Comparison of ENCODE assay signal across 31 cellular contexts in the genomic region with DNA sequence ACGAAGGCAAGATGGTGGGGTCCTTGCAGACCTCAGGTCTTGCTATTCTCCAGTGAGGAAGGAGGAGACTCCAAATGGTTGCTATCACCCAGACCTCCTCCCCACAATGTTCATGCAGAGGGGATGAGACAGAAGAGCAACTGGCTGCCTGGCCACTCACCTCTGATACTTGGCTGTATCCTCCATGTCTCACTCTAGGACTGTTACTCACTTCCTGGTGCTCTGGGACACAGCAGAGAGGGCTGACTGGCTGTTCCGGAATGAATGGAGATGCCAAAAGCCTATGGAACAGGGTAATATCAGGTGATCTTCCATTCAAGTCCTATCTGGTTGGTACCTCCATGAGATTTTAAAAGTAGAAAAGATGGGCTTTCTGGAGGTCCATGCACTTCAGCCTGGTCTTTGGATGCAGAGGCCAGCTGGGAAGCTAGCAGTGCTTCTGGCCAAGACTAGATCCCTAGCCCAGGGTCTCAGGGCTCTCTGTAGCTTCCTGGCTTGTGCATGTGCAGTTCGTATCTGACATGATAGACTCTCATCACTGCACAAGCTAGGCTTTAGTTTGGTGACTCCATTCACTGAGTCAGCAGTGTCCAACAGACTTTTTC. TPM values are rescaled to one million over a fixed set of nuclear protein-coding genes. Genes with fewer than 3 reads are reported as not detected.
DNase-seq lines count a peak whose midpoint lies in the region; FAIRE-seq and TF ChIP-seq lines count a peak whose summit lies in the region.
"Had no signal": no experiment of that assay in that cellular context is flagged by ENCODE, and none has a peak within 500 bp of the region (broad histone marks: within the 10 kb centered on the region; RNA-seq: fewer than 3 reads in every experiment).

No MANE protein-coding gene starts in this region.

- no peak overlapping the region for H2BK12ac ChIP-seq in neuronal stem cell (ENCODE audit: low read length)

- no peak overlapping the region for H3K4me3 Mint-ChIP-seq in HFFc6
- H3K4me3 Mint-ChIP-seq in CD8-positive, alpha-beta memory T cell, result no peak overlapping the region
- H3K4me3 Mint-ChIP-seq: activated CD4-positive, alpha-beta memory T cell treated with anti-CD3 and anti-CD28 coated beads for 36 hours; activated naive CD8-positive, alpha-beta T cell treated with anti-CD3 and anti-CD28 coated beads, Interleukin-2, amount 50 U/mL, for 24 hours; activated T-cell treated with anti-CD3 and anti-CD28 coated beads, Interleukin-2, amount 50 U/mL, for 72 hours; GM23338; mesothelial cell of epicardium; naive B cell had no signal

- H3K4me1 ChIP-seq in CD8-positive, alpha-beta memory T cell (ENCODE audit: insufficient read depth, low read length), result no peaks in the 10 kb centered on the region
- no peaks in the 10 kb centered on the region for H3K4me1 ChIP-seq in neuronal stem cell (ENCODE audit: control insufficient read depth in 2 of 2, insufficient read depth in 1 of 2, low read depth in 1 of 2, low read length in 2 of 2)
- H3K4me1 ChIP-seq: psoas muscle, thyroid gland had no signal

- no peaks in the 10 kb centered on the region for H3K9me3 ChIP-seq in CD8-positive, alpha-beta memory T cell (ENCODE audit: low read length)
- H3K9me3 ChIP-seq in neuronal stem cell (replicated peaks in 1 of 2; ENCODE audit: control insufficient read depth in 2 of 2, insufficient read depth in 1 of 2, low read depth in 1 of 2, low read length in 2 of 2), result no peaks in the 10 kb centered on the region
- H3K9me3 ChIP-seq: psoas muscle, thyroid gland had no signal

- H3K4me1 Mint-ChIP-seq in HFFc6 (ENCODE audit: low read depth), result peaks cover 12% of the 10 kb centered on the region
- no peaks in the 10 kb centered on the region for H3K4me1 Mint-ChIP-seq in CD8-positive, alpha-beta memory T cell
- H3K4me1 Mint-ChIP-seq: activated naive CD8-positive, alpha-beta T cell treated with anti-CD3 and anti-CD28 coated beads, Interleukin-2, amount 50 U/mL, for 24 hours; GM23338; mesothelial cell of epicardium had no signal

- H3K36me3 Mint-ChIP-seq in HFFc6 (ENCODE audit: low read depth), result no peaks in the 10 kb centered on the region
- H3K36me3 Mint-ChIP-seq in CD8-positive, alpha-beta memory T cell, result no peaks in the 10 kb centered on the region
- H3K36me3 Mint-ChIP-seq: activated CD4-positive, alpha-beta memory T cell treated with anti-CD3 and anti-CD28 coated beads for 36 hours; mesothelial cell of epicardium; naive B cell had no signal

- H3K9me3 Mint-ChIP-seq in HFFc6, result no peaks in the 10 kb centered on the region
- H3K9me3 Mint-ChIP-seq in CD8-positive, alpha-beta memory T cell, result peaks cover 0 to 4% (median 2%) of the 10 kb centered on the region in 5 donors
- H3K9me3 Mint-ChIP-seq: activated naive CD8-positive, alpha-beta T cell treated with anti-CD3 and anti-CD28 coated beads, Interleukin-2, amount 50 U/mL, for 24 hours; mesothelial cell of epicardium had no signal

- H3K4me3 ChIP-seq in bronchial epithelial cell (ENCODE audit: low read depth, low read length) (no peak overlapping the region), neuronal stem cell (ENCODE audit: low read length in 2 of 2) (no peak overlapping the region)
- no peak overlapping the region for H3K4me3 ChIP-seq in CD8-positive, alpha-beta memory T cell (ENCODE audit: low read length)
- H3K4me3 ChIP-seq: GM23338, PC-9, psoas muscle, thyroid gland had no signal

- H3K14ac ChIP-seq in neuronal stem cell (ENCODE audit: low read length), result no peak overlapping the region

- peaks cover 2% of the 10 kb centered on the region for H3K27me3 Mint-ChIP-seq in HFFc6 (ENCODE audit: insufficient read depth)
- peaks cover 0 to 14% of the 10 kb centered on the region in 2 donors for H3K27me3 Mint-ChIP-seq in CD8-positive, alpha-beta memory T cell

- no peak overlapping the region for H3K4ac ChIP-seq in neuronal stem cell (ENCODE audit: low read length)

- H4K91ac ChIP-seq in neuronal stem cell (ENCODE audit: low read depth, low read length, poor library complexity), result no peak overlapping the region

- POLR2A ChIA-PET in CD8-positive, alpha-beta memory T cell (lab: Charles Lee), result no interaction called here

- TF ChIP-seq CTCF in HFFc6 (IDR thresholded peaks at IDR 0.05) (no peak), bronchial epithelial cell (IDR thresholded peaks at IDR 0.05; ENCODE audit: insufficient read depth, low read length, severe bottlenecking) (no peak)

- FAIRE-seq in bronchial epithelial cell (lab: Jason Lieb, UNC), result no peak
- FAIRE-seq: GM19239, HTR-8/SVneo, islet of Langerhans had no signal

- H3K27me3 ChIP-seq in bronchial epithelial cell (ENCODE audit: control insufficient read depth, insufficient read depth, low read length), result no peaks in the 10 kb centered on the region
- no peaks in the 10 kb centered on the region for H3K27me3 ChIP-seq in CD8-positive, alpha-beta memory T cell (ENCODE audit: insufficient read depth, low read length, poor library complexity, severe bottlenecking)
- H3K27me3 ChIP-seq in neuronal stem cell (ENCODE audit: control insufficient read depth in 3 of 3, insufficient read depth in 3 of 3, low read depth in 1 of 3, low read length in 3 of 3), result no peaks in the 10 kb centered on the region
- H3K27me3 ChIP-seq: thyroid gland had no signal

- H3K27ac Mint-ChIP-seq in HFFc6, result no peak overlapping the region
- H3K27ac Mint-ChIP-seq in CD8-positive, alpha-beta memory T cell, result no peak overlapping the region
- H3K27ac Mint-ChIP-seq: activated CD4-positive, alpha-beta memory T cell treated with anti-CD3 and anti-CD28 coated beads for 36 hours; activated naive CD8-positive, alpha-beta T cell treated with anti-CD3 and anti-CD28 coated beads, Interleukin-2, amount 50 U/mL, for 24 hours; activated T-cell treated with anti-CD3 and anti-CD28 coated beads, Interleukin-2, amount 50 U/mL, for 72 hours; GM23338; mesothelial cell of epicardium; naive B cell had no signal

- H3K36me3 ChIP-seq in bronchial epithelial cell (ENCODE audit: control insufficient read depth, insufficient read depth, low read length), result no peaks in the 10 kb centered on the region
- no peaks in the 10 kb centered on the region for H3K36me3 ChIP-seq in CD8-positive, alpha-beta memory T cell (ENCODE audit: insufficient read depth, low read length)
- no peaks in the 10 kb centered on the region for H3K36me3 ChIP-seq in neuronal stem cell (replicated peaks in 1 of 2; ENCODE audit: control insufficient read depth in 2 of 2, insufficient read depth in 2 of 2, low read length in 2 of 2)
- H3K36me3 ChIP-seq: thyroid gland had no signal

- no peaks in the 10 kb centered on the region for H3K79me1 ChIP-seq in neuronal stem cell (ENCODE audit: low read depth, low read length)

- no peak overlapping the region for H3K4me2 ChIP-seq in neuronal stem cell (ENCODE audit: insufficient read depth, low read length, poor library complexity, severe bottlenecking)
- H3K4me2 ChIP-seq: GM23338, PC-9 had no signal

- no peak overlapping the region for H2AFZ ChIP-seq in neuronal stem cell (ENCODE audit: low read length)
- H2AFZ ChIP-seq: GM23338, PC-9 had no signal

- H3K23ac ChIP-seq in neuronal stem cell (ENCODE audit: low read depth, low read length, poor library complexity), result no peak overlapping the region

- no peak overlapping the region for H2BK5ac ChIP-seq in neuronal stem cell (ENCODE audit: low read length)

- no peak overlapping the region for H4K8ac ChIP-seq in neuronal stem cell (ENCODE audit: low read depth, low read length)

- H3K27ac ChIP-seq in CD8-positive, alpha-beta memory T cell (ENCODE audit: low read depth, low read length), result no peak overlapping the region
- no peak overlapping the region for H3K27ac ChIP-seq in neuronal stem cell (replicated peaks; ENCODE audit: low read length)
- H3K27ac ChIP-seq: PC-9, psoas muscle, thyroid gland had no signal

- H3K18ac ChIP-seq in neuronal stem cell (ENCODE audit: low read length), result no peak overlapping the region

- no CpG with 5 or more reads among the region's 3 CpGs for WGBS in neuronal stem cell (ENCODE audit: extremely low coverage in 2 of 2, insufficient read length in 2 of 2, insufficient replicate concordance in 1 of 2), 2 donors

- CTCF ChIA-PET in CD8-positive, alpha-beta memory T cell (lab: Charles Lee), result interaction anchor here (1.5 to 2.3 kb wide), 2 partner anchors 116 to 161 kb away, joined by 3 to 6 read pairs; no protein-coding TSS in a partner anchor

- no peak overlapping the region for H2AK5ac ChIP-seq in neuronal stem cell (ENCODE audit: low read depth, low read length)

- no peak overlapping the region for H2BK120ac ChIP-seq in neuronal stem cell (ENCODE audit: low read depth, low read length)

- no peak overlapping the region for H2BK15ac ChIP-seq in neuronal stem cell (ENCODE audit: low read length)

- H3K9ac ChIP-seq in neuronal stem cell (ENCODE audit: low read depth, low read length, poor library complexity), result no peak overlapping the region

- DNase-seq in Daoy (ENCODE audit: low read depth), result peak; percentile 9
- DNase-seq in HFFc6, result peak; percentile 20
- peak; percentile 65 for DNase-seq in bronchial epithelial cell (ENCODE audit: low read depth)
- DNase-seq in iris pigment epithelial cell (ENCODE audit: low read depth), result peak; percentile 10
- no peak for DNase-seq in putamen (ENCODE audit: low spot score)
- DNase-seq in CD8-positive, alpha-beta memory T cell, result no peak
- no peak for DNase-seq in neuronal stem cell (ENCODE audit: low spot score)
- DNase-seq: activated CD4-positive, alpha-beta memory T cell treated with anti-CD3 and anti-CD28 coated beads for 36 hours; activated naive CD8-positive, alpha-beta T cell treated with anti-CD3 and anti-CD28 coated beads, Interleukin-2, amount 50 U/mL, for 24 hours; activated T-cell treated with anti-CD3 and anti-CD28 coated beads, Interleukin-2, amount 50 U/mL, for 72 hours; C1 segment of cervical spinal cord; caudate nucleus; cortex of kidney; KG1; left ventricle myocardium superior; naive B cell; NCI-H1417; NCI-H2029; NCI-H524; nucleus accumbens; PC-9; psoas muscle; SHP77; stimulated activated CD4-positive, alpha-beta T cell treated with anti-CD3 and anti-CD28 coated beads, Interleukin-4, amount 100 ng/mL, for 24 hours; T-helper 2 cell; thyroid gland had no signal

RNA-seq across cellular contexts. Expression of gene ABI1, which starts 27.0 kb away (rescaled TPM):
- total RNA-seq in Daoy (2014; rRNA removed; shearing (Covaris generic)), result 31.2 and 34.4 TPM in 2 replicates
- 10 to 100 TPM; 48.0 to 56.5 (median 53.3) TPM for total RNA-seq in HFFc6 (2021; fragmentation: NEBNext Ultra II Directional; extraction: Animal tissue kit (Norgen Biotek cat#: 25700))
- 61.1 and 81.0 TPM in 2 replicates for total RNA-seq in bronchial epithelial cell
- 10 to 100 TPM; 35.9 to 37.1 TPM for total RNA-seq in CD8-positive, alpha-beta memory T cell
- 79.7 TPM for polyA plus RNA-seq in CD8-positive, alpha-beta memory T cell
- polyA plus RNA-seq in neuronal stem cell (2013, experiment 1 of 2), result 26.7 TPM
- polyA plus RNA-seq in neuronal stem cell (2013, experiment 2 of 2), result 26.6 TPM

Comparison
In these comparisons a context has a peak if more than half of its experiments do, and no peak if none do; other contexts are left out.
1. DNase-seq: peak in Daoy (single experiment), HFFc6 (single experiment), bronchial epithelial cell (single experiment) and iris pigment epithelial cell (single experiment); none in putamen (single experiment), CD8-positive, alpha-beta memory T cell (0 of 5) and neuronal stem cell (single experiment).